ENCODE assay signal across 12 cellular contexts in genomic region chr5:125059255-125060050, GRCh38.
DNase-seq lines count a peak whose midpoint lies in the region; ATAC-seq, FAIRE-seq and TF ChIP-seq lines count a peak whose summit lies in the region.
"Had no signal": no experiment of that assay in that cellular context is flagged by ENCODE, and none has a peak within 500 bp of the region (broad histone marks: within the 10 kb centered on the region; RNA-seq: fewer than 3 reads in every experiment).

No MANE protein-coding gene starts in this region.

- TF ChIP-seq POLR2A in H54 (IDR thresholded peaks at IDR 0.05; ENCODE audit: low read depth, low read length): no peak
- TF ChIP-seq POLR2A in GM12891 (IDR thresholded peaks at IDR 0.05; ENCODE audit: low read depth, low read length): no peak

- no peaks in the 10 kb centered on the region for H3K9me3 Mint-ChIP-seq in HFFc6

- no peak overlapping the region for H3K4me3 ChIP-seq in ACC112 (ENCODE audit: low read depth, low read length)
- H3K4me3 ChIP-seq: ascending aorta had no signal

- peaks cover 31% of the 10 kb centered on the region for H3K4me1 Mint-ChIP-seq in HFFc6 (ENCODE audit: low read depth)
- H3K4me1 Mint-ChIP-seq: activated CD4-positive, alpha-beta memory T cell treated with anti-CD3 and anti-CD28 coated beads, Interleukin-2, amount 10 ng/mL, durations not matched to agents 7 days and 5 days had no signal

- H3K36me3 Mint-ChIP-seq in HFFc6 (ENCODE audit: low read depth): no peaks in the 10 kb centered on the region

- H3K36me3 ChIP-seq in ACC112 (ENCODE audit: insufficient read depth, low read length): no peaks in the 10 kb centered on the region
- H3K36me3 ChIP-seq: ascending aorta had no signal

- H3K27ac Mint-ChIP-seq in HFFc6: peak overlapping the region; percentile 38; the same call in 1 of the 2 replicates
- H3K27ac Mint-ChIP-seq: activated CD4-positive, alpha-beta memory T cell treated with anti-CD3 and anti-CD28 coated beads, Interleukin-2, amount 10 ng/mL, durations not matched to agents 7 days and 5 days; activated T-helper 2 cell treated with anti-CD3 and anti-CD28 coated beads, Interferon-gamma antibody, Interleukin-2, Interleukin-4, amounts not matched to agents 10 μg/mL and 5 μg/mL and 100 μg/mL, durations not matched to agents 14 hours and 24 hours and 36 hours had no signal

- H3K4me1 ChIP-seq in ACC112 (ENCODE audit: control insufficient read depth, insufficient read depth, low read length, unreplicated experiment): peaks cover 20% of the 10 kb centered on the region

- TF ChIP-seq CTCF in HFFc6 (IDR thresholded peaks at IDR 0.05): no peak

- H3K4me3 Mint-ChIP-seq in HFFc6: no peak overlapping the region
- H3K4me3 Mint-ChIP-seq: activated CD4-positive, alpha-beta memory T cell treated with anti-CD3 and anti-CD28 coated beads, Interleukin-2, amount 10 ng/mL, durations not matched to agents 7 days and 5 days had no signal

- ATAC-seq in HG02852 (IDR thresholded peaks at IDR 0.05; ENCODE audit: unreplicated experiment): no peak
- ATAC-seq: stimulated activated naive CD8-positive, alpha-beta T cell treated with anti-CD3 and anti-CD28 coated beads, Interleukin-15, Interleukin-2, amounts not matched to agents 100 U/mL and 50 U/mL, for 24 hours had no signal

- FAIRE-seq in H54 (lab: Jason Lieb, UNC) (no peak), GM12891 (lab: Jason Lieb, UNC) (no peak)

- H2AFZ ChIP-seq in ACC112 (ENCODE audit: low read length, unreplicated experiment): peak overlapping the region; percentile 15

- no peaks in the 10 kb centered on the region for H3K27me3 ChIP-seq in ACC112 (ENCODE audit: insufficient read depth, low read length)
- H3K27me3 ChIP-seq: ascending aorta had no signal

- H3K27ac ChIP-seq in ACC112 (ENCODE audit: low read depth, low read length): no peak overlapping the region
- H3K27ac ChIP-seq: ascending aorta had no signal

- peaks cover 4% of the 10 kb centered on the region for H3K27me3 Mint-ChIP-seq in HFFc6 (ENCODE audit: insufficient read depth)
- H3K27me3 Mint-ChIP-seq: activated CD4-positive, alpha-beta memory T cell treated with anti-CD3 and anti-CD28 coated beads, Interleukin-2, amount 10 ng/mL, durations not matched to agents 7 days and 5 days had no signal

- DNase-seq in HFFc6 (no peak), SK-N-DZ (ENCODE audit: low spot score) (peak; percentile 65), islet precursor cell (peak; percentile 73), H54 (ENCODE audit: insufficient read length, low spot score) (no peak), GM12891 (ENCODE audit: insufficient read length, low spot score) (no peak), COLO668 (lab: John Stamatoyannopoulos, UW; ENCODE audit: unreplicated experiment) (no peak)
- DNase-seq: activated CD4-positive, alpha-beta memory T cell treated with anti-CD3 and anti-CD28 coated beads, Interleukin-2, amount 10 ng/mL, durations not matched to agents 7 days and 5 days; stimulated activated naive CD8-positive, alpha-beta T cell treated with anti-CD3 and anti-CD28 coated beads, Interleukin-15, Interleukin-2, amounts not matched to agents 100 U/mL and 50 U/mL, for 24 hours had no signal

- H3K79me2 ChIP-seq in ACC112 (ENCODE audit: control insufficient read depth, insufficient read depth, low read length, unreplicated experiment): no peaks in the 10 kb centered on the region

TF ChIP-seq in GM12891, 5 proteins besides CTCF, POLR2A, EP300 and RAD21:
- TF ChIP-seq POLR2AphosphoS5 (IDR thresholded peaks at IDR 0.05; ENCODE audit: low read depth, low read length) (no peak), PAX5 (IDR thresholded peaks at IDR 0.05; ENCODE audit: insufficient read depth, low read length, severe bottlenecking) (no peak), TAF1 (IDR thresholded peaks at IDR 0.05; ENCODE audit: low read depth, low read length) (no peak), POU2F2 (IDR thresholded peaks at IDR 0.05; ENCODE audit: low read depth, low read length) (no peak), SPI1 (IDR thresholded peaks at IDR 0.05; ENCODE audit: low read depth, low read length) (no peak)

Comparison
In these comparisons a context has a peak if more than half of its experiments do, and no peak if none do; other contexts are left out.
1. DNase-seq: peak in SK-N-DZ (single experiment) and islet precursor cell (single experiment); none in HFFc6 (single experiment), H54 (single experiment), GM12891 (single experiment) and COLO668 (single experiment).